In the genomic region with DNA sequence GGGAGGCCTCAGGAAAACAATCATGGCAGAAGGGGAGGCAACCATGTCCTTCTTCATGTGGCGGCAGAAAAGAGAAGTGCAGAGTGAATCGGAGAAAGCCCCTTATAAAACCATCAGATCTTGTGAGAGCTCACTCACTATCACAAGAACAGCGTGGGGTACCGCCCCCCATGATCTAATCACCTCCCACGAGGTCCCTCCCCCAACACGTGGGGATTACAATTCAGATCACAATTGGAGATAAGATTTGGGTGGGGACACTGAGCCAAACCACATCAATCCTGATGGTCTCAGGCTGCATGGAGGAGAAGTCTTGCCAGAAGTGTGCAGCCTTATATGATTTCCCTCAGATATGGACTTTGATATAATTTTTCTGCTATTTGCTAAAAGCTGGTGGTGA, we compare ENCODE assay signal across 29 cellular contexts. TPM values are rescaled to one million over a fixed set of nuclear protein-coding genes. Genes with fewer than 3 reads are reported as not detected.
DNase-seq lines count a peak whose midpoint lies in the region; ATAC-seq lines count a peak whose summit lies in the region.
"Had no signal": no experiment of that assay in that cellular context is flagged by ENCODE, and none has a peak within 500 bp of the region (broad histone marks: within the 10 kb centered on the region; RNA-seq: fewer than 3 reads in every experiment).

No MANE protein-coding gene starts in this region.

- CTCF ChIA-PET in T-cell (lab: Charles Lee): interaction anchor here (0.6 to 2.0 kb wide), 5 partner anchors 51 to 988 kb away, joined by 3 to 11 read pairs (median 3); no protein-coding TSS in a partner anchor

- no peaks in the 10 kb centered on the region for H3K9me3 Mint-ChIP-seq in T-cell
- no peaks in the 10 kb centered on the region for H3K9me3 Mint-ChIP-seq in effector memory CD8-positive, alpha-beta T cell
- H3K9me3 Mint-ChIP-seq: GM23338, neural progenitor cell had no signal

- H3K36me3 Mint-ChIP-seq in T-cell: peaks cover 60% of the 10 kb centered on the region
- peaks cover 65% of the 10 kb centered on the region for H3K36me3 Mint-ChIP-seq in effector memory CD8-positive, alpha-beta T cell (ENCODE audit: insufficient read depth)

- peaks cover 44 to 60% (median 48%) of the 10 kb centered on the region in 3 donors for H3K4me1 Mint-ChIP-seq in T-cell
- peaks cover 38 to 44% of the 10 kb centered on the region in 2 donors for H3K4me1 Mint-ChIP-seq in effector memory CD8-positive, alpha-beta T cell (ENCODE audit: low read depth in 2 of 2)

- POLR2A ChIA-PET in T-cell (lab: Charles Lee): no interaction called here

- peak overlapping the region; percentile 11 to 45 for H3K27ac Mint-ChIP-seq in T-cell
- peak overlapping the region; percentile 66 to 83 for H3K27ac Mint-ChIP-seq in effector memory CD8-positive, alpha-beta T cell
- H3K27ac Mint-ChIP-seq: neural progenitor cell had no signal

- peak; percentile 21 for DNase-seq in stimulated activated CD4-positive, alpha-beta T cell treated with anti-CD3 and anti-CD28 coated beads, Interleukin-15, amount 100 ng/mL, for 24 hours
- DNase-seq in stimulated activated CD4-positive, alpha-beta T cell treated with anti-CD3 and anti-CD28 coated beads, Interleukin-2, amount 100 ng/mL, for 24 hours: no peak
- peak in 14 of 34 experiments; percentile 4 to 33 (median 14) for DNase-seq in T-cell
- no peak for DNase-seq in effector memory CD8-positive, alpha-beta T cell
- DNase-seq in islet precursor cell: no peak
- DNase-seq: activated CD8-positive, alpha-beta memory T cell treated with anti-CD3 and anti-CD28 coated beads for 24 hours; activated T-cell treated with anti-CD3 and anti-CD28 coated beads, Interleukin-2, amount 50 U/mL, for 48 hours; anterior cingulate cortex; C1 segment of cervical spinal cord; colonic mucosa; effector CD8-positive, alpha-beta T cell; EL; glutamatergic neuron; Karpas-422; lower lobe of right lung; NCI-H510A treated with DMSO at 0.1 percent for 48 hours; NK-92 treated with Interleukin-12 subunit alpha and Interleukin-12 subunit beta, amount 100 ng/mL, for 24 hours; PC-3; right cardiac atrium; SK-N-SH; stimulated activated CD4-positive, alpha-beta T cell treated with anti-CD3 and anti-CD28 coated beads, Interleukin-4, amount 100 ng/mL, for 24 hours; T-helper 9 cell; WERI-Rb-1 had no signal

- ATAC-seq in T-cell (replicated peaks in 1 of 4) (peak in 3 of 4 experiments; percentile 40 to 53 (median 46)), GM21367 (IDR thresholded peaks at IDR 0.05; ENCODE audit: unreplicated experiment) (no peak), GM18873 (IDR thresholded peaks at IDR 0.05; ENCODE audit: low FRiP score, unreplicated experiment) (no peak)
- no peak for ATAC-seq in effector memory CD8-positive, alpha-beta T cell (replicated peaks)
- ATAC-seq: GM12878, lower lobe of right lung, PC-3, right cardiac atrium had no signal

- peak overlapping the region in 1 of 3 donors; percentile 3 for H3K4me3 Mint-ChIP-seq in T-cell
- H3K4me3 Mint-ChIP-seq in effector memory CD8-positive, alpha-beta T cell: no peak overlapping the region
- H3K4me3 Mint-ChIP-seq: activated naive CD8-positive, alpha-beta T cell; GM23338; neural progenitor cell had no signal

- no peaks in the 10 kb centered on the region for H3K27me3 Mint-ChIP-seq in T-cell
- no peaks in the 10 kb centered on the region for H3K27me3 Mint-ChIP-seq in effector memory CD8-positive, alpha-beta T cell
- H3K27me3 Mint-ChIP-seq: activated naive CD8-positive, alpha-beta T cell had no signal

RNA-seq across cellular contexts. Expression of a gene that starts 26.1 kb away (rescaled TPM):
- total RNA-seq in T-cell: 10 to 100 TPM; 43.2 to 54.0 (median 48.8) TPM

Comparison
In these comparisons a context has a peak if more than half of its experiments do, and no peak if none do; other contexts are left out.
1. ATAC-seq: peak in T-cell (3 of 4); none in effector memory CD8-positive, alpha-beta T cell (single experiment), GM21367 (single experiment) and GM18873 (single experiment).